ENCODE assay signal across 9 cellular contexts in the genomic region with DNA sequence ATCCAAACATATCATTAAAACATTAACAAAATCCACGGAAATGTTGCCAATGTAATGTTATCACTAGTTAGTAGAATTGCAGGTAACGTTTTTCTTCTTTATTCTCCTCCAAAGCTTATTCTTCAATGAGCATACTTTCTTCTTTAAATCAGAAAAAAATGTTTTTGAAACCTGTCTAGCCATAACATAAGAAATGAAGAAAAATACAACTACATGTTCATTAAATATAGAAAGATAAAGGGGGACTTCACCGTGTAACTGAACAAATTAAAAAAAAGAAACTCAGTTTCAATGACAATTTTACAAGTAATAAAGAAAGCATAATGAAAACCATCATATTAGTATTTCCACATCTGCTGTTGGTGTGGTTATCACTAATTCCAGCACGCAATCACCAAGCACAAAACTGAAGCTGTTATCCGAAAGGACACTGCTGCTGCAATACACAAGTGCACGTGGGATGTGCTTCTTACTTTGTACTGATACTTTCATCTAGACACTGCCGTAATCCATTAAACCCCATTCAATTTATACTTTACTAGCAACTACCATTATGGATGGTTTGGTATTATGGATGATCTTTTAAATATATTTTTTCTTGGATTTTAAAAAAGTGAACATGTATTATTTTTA. TPM values are rescaled to one million over a fixed set of nuclear protein-coding genes. Genes with fewer than 3 reads are reported as not detected.
DNase-seq lines count a peak whose midpoint lies in the region; ATAC-seq and TF ChIP-seq lines count a peak whose summit lies in the region.
"Had no signal": no experiment of that assay in that cellular context is flagged by ENCODE, and none has a peak within 500 bp of the region (broad histone marks: within the 10 kb centered on the region; RNA-seq: fewer than 3 reads in every experiment).

No MANE protein-coding gene starts in this region.

- H3K4me1 ChIP-seq in left lung: peaks cover 48 to 95% of the 10 kb centered on the region in 2 donors

- ATAC-seq in stimulated activated naive CD8-positive, alpha-beta T cell treated with anti-CD3 and anti-CD28 coated beads, Interleukin-15, Interleukin-2, amounts not matched to agents 100 U/mL and 50 U/mL, for 24 hours: no peak
- ATAC-seq in left lung (no peak), HG03565 (IDR thresholded peaks at IDR 0.05; ENCODE audit: unreplicated experiment) (no peak), HG03457 (IDR thresholded peaks at IDR 0.05; ENCODE audit: unreplicated experiment) (no peak), HG02884 (IDR thresholded peaks at IDR 0.05; ENCODE audit: unreplicated experiment) (no peak)

- no peaks in the 10 kb centered on the region for H3K9me3 Mint-ChIP-seq in stimulated activated naive CD8-positive, alpha-beta T cell treated with anti-CD3 and anti-CD28 coated beads, Interleukin-15, Interleukin-2, amounts not matched to agents 100 ng/mL and 50 ng/mL, for 24 hours
- no peaks in the 10 kb centered on the region for H3K9me3 Mint-ChIP-seq in activated naive CD4-positive, alpha-beta T cell treated with anti-CD3 and anti-CD28 coated beads for 36 hours

- H3K27me3 Mint-ChIP-seq in stimulated activated naive CD8-positive, alpha-beta T cell treated with anti-CD3 and anti-CD28 coated beads, Interleukin-15, Interleukin-2, amounts not matched to agents 100 ng/mL and 50 ng/mL, for 24 hours: no peaks in the 10 kb centered on the region
- no peaks in the 10 kb centered on the region for H3K27me3 Mint-ChIP-seq in activated naive CD4-positive, alpha-beta T cell treated with anti-CD3 and anti-CD28 coated beads for 36 hours (ENCODE audit: low read depth)

- H3K4me3 ChIP-seq in left lung: no peak overlapping the region

- no peaks in the 10 kb centered on the region for H3K27me3 ChIP-seq in left lung

- H3K27ac ChIP-seq in left lung: peak overlapping the region; percentile 94 to 96

- H3K4me3 Mint-ChIP-seq in stimulated activated naive CD8-positive, alpha-beta T cell treated with anti-CD3 and anti-CD28 coated beads, Interleukin-15, Interleukin-2, amounts not matched to agents 100 ng/mL and 50 ng/mL, for 24 hours: peak overlapping the region; percentile 82
- peak overlapping the region; percentile 81 for H3K4me3 Mint-ChIP-seq in activated naive CD4-positive, alpha-beta T cell treated with anti-CD3 and anti-CD28 coated beads for 36 hours

- H3K27ac Mint-ChIP-seq in stimulated activated naive CD8-positive, alpha-beta T cell treated with anti-CD3 and anti-CD28 coated beads, Interleukin-15, Interleukin-2, amounts not matched to agents 100 ng/mL and 50 ng/mL, for 24 hours: peak overlapping the region; percentile 99
- H3K27ac Mint-ChIP-seq in activated naive CD4-positive, alpha-beta T cell treated with anti-CD3 and anti-CD28 coated beads for 36 hours: peak overlapping the region; percentile 97

- peaks cover 0 to 3% of the 10 kb centered on the region in 2 donors for H3K36me3 ChIP-seq in left lung

- peaks cover 94% of the 10 kb centered on the region for H3K4me1 Mint-ChIP-seq in stimulated activated naive CD8-positive, alpha-beta T cell treated with anti-CD3 and anti-CD28 coated beads, Interleukin-15, Interleukin-2, amounts not matched to agents 100 ng/mL and 50 ng/mL, for 24 hours (ENCODE audit: low read depth)
- peaks cover 84% of the 10 kb centered on the region for H3K4me1 Mint-ChIP-seq in activated naive CD4-positive, alpha-beta T cell treated with anti-CD3 and anti-CD28 coated beads for 36 hours (ENCODE audit: low read depth)

- CTCF ChIA-PET in activated naive CD4-positive, alpha-beta T cell treated with anti-CD3 and anti-CD28 coated beads for 36 hours (lab: Charles Lee): interaction anchor here (0.9 kb wide), 1 partner anchor 114 kb away, joined by 4 read pairs; no protein-coding TSS in a partner anchor

- no peaks in the 10 kb centered on the region for H3K9me3 ChIP-seq in left lung

- intact Hi-C loops in activated naive CD4-positive, alpha-beta T cell treated with anti-CD3 and anti-CD28 coated beads for 36 hours (cut with micrococcal nuclease): loop anchor here (2.0 to 5.0 kb wide), 4 partner anchors 37 to 198 kb away; partner anchors contain the start of gene DYNC2I1
- intact Hi-C loops in left lung (cut with DNase I): no loop called here

- no peak for TF ChIP-seq CTCF in left lung (IDR thresholded peaks at IDR 0.05)

- DNase-seq in stimulated activated naive CD8-positive, alpha-beta T cell treated with anti-CD3 and anti-CD28 coated beads, Interleukin-15, Interleukin-2, amounts not matched to agents 100 U/mL and 50 U/mL, for 24 hours: no peak
- DNase-seq in activated naive CD4-positive, alpha-beta T cell treated with anti-CD3 and anti-CD28 coated beads for 36 hours: peak; percentile 58
- DNase-seq in left lung: no peak
- DNase-seq in effector CD4-positive, alpha-beta T cell: no peak
- DNase-seq: NCI-H1105 had no signal

- peaks cover 4% of the 10 kb centered on the region for H3K36me3 Mint-ChIP-seq in stimulated activated naive CD8-positive, alpha-beta T cell treated with anti-CD3 and anti-CD28 coated beads, Interleukin-15, Interleukin-2, amounts not matched to agents 100 ng/mL and 50 ng/mL, for 24 hours (ENCODE audit: low read depth)
- peaks cover 4% of the 10 kb centered on the region for H3K36me3 Mint-ChIP-seq in activated naive CD4-positive, alpha-beta T cell treated with anti-CD3 and anti-CD28 coated beads for 36 hours (ENCODE audit: low read depth)

RNA-seq across cellular contexts. Expression of gene ESYT2, which starts 9.6 kb away (rescaled TPM):
- 10 to 100 TPM; 41.7 to 44.3 TPM for total RNA-seq in activated naive CD4-positive, alpha-beta T cell treated with anti-CD3 and anti-CD28 coated beads for 36 hours
- 10 to 100 TPM; 69.7 to 75.7 TPM for total RNA-seq in left lung

RNA-seq across cellular contexts. Expression of gene DYNC2I1, which starts 36.7 kb away (rescaled TPM):
- 1 to 10 TPM; 8.0 to 8.5 TPM for total RNA-seq in activated naive CD4-positive, alpha-beta T cell treated with anti-CD3 and anti-CD28 coated beads for 36 hours
- total RNA-seq in left lung: 10 to 100 TPM; 10.8 to 17.3 TPM
